1 cellular context compared by ENCODE assay signal in genomic region chr14:102394717-102395378, GRCh38.
TF ChIP-seq lines count a peak whose summit lies in the region.

No MANE protein-coding gene starts in this region.

TF ChIP-seq in H1, 55 proteins besides CTCF, POLR2A, EP300 and RAD21 (continued from another document):
- TF ChIP-seq, protein P1, sequence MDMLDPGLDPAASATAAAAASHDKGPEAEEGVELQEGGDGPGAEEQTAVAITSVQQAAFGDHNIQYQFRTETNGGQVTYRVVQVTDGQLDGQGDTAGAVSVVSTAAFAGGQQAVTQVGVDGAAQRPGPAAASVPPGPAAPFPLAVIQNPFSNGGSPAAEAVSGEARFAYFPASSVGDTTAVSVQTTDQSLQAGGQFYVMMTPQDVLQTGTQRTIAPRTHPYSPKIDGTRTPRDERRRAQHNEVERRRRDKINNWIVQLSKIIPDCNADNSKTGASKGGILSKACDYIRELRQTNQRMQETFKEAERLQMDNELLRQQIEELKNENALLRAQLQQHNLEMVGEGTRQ (IDR thresholded peaks at IDR 0.05; ENCODE audit: low read length) = no peak
- TF ChIP-seq CEBPB (IDR thresholded peaks at IDR 0.05; ENCODE audit: low read depth, low read length) = peak; percentile 91
- TF ChIP-seq SP1 (IDR thresholded peaks at IDR 0.05; ENCODE audit: low read depth, low read length) = no peak
- no peak for TF ChIP-seq CBX8 (IDR thresholded peaks at IDR 0.05; ENCODE audit: borderline replicate concordance, low read depth, low read length)
- peak; percentile 57 for TF ChIP-seq NANOG (IDR thresholded peaks at IDR 0.05; ENCODE audit: insufficient read depth, low read depth, low read length, poor library complexity, severe bottlenecking)
TF ChIP-seq in H1: peak in this region for 2.
